1 cellular context compared by ENCODE assay signal in genomic region chr19:2273356-2274184, GRCh38.
TF ChIP-seq lines count a peak whose summit lies in the region.

No MANE protein-coding gene starts in this region.

TF ChIP-seq in HepG2, 621 proteins besides CTCF, POLR2A, EP300 and RAD21 (continues in another document):
- TF ChIP-seq SOX5 (CRISPR knock-in tag; IDR thresholded peaks at IDR 0.05; ENCODE audit: borderline replicate concordance) = peak; percentile 65
- TF ChIP-seq NPAS2 (CRISPR knock-in tag; IDR thresholded peaks at IDR 0.05; ENCODE audit: borderline replicate concordance) = no peak
- no peak for TF ChIP-seq TRAFD1 (CRISPR knock-in tag; IDR thresholded peaks at IDR 0.05; ENCODE audit: borderline replicate concordance)
- TF ChIP-seq SKI (IDR thresholded peaks at IDR 0.05; ENCODE audit: partially characterized antibody) = peak; percentile 74
- no peak; the same call in 1 of the 2 replicates for TF ChIP-seq ARHGAP35 (CRISPR knock-in tag; IDR thresholded peaks at IDR 0.05; ENCODE audit: borderline replicate concordance)
- no peak for TF ChIP-seq ZFP36L2 (CRISPR knock-in tag; IDR thresholded peaks at IDR 0.05)
- no peak for TF ChIP-seq SYNCRIP (IDR thresholded peaks at IDR 0.05; ENCODE audit: insufficient read depth, low read depth, low read length)
- TF ChIP-seq ADNP (CRISPR knock-in tag; IDR thresholded peaks at IDR 0.05) = no peak
- no peak for TF ChIP-seq POLR2AphosphoS2 (IDR thresholded peaks at IDR 0.05; ENCODE audit: low read depth, low read length)
- TF ChIP-seq ZBTB38 (CRISPR knock-in tag; IDR thresholded peaks at IDR 0.05) = peak; percentile 96
- no peak for TF ChIP-seq ARID2 (CRISPR knock-in tag; IDR thresholded peaks at IDR 0.05; ENCODE audit: borderline replicate concordance)
- no peak; the same call in none of the 2 replicates for TF ChIP-seq ZNF350 (CRISPR knock-in tag; IDR thresholded peaks at IDR 0.05; ENCODE audit: borderline replicate concordance, low read depth)
- no peak; the same call in 1 of the 2 replicates for TF ChIP-seq GFI1 (CRISPR knock-in tag; IDR thresholded peaks at IDR 0.05; ENCODE audit: borderline replicate concordance)
- peak; percentile 42; the same call in 1 of the 2 replicates for TF ChIP-seq ESRRA (CRISPR knock-in tag; IDR thresholded peaks at IDR 0.05; ENCODE audit: low read depth)
- TF ChIP-seq RERE (CRISPR knock-in tag; IDR thresholded peaks at IDR 0.05; ENCODE audit: low read depth) = no peak
- no peak for TF ChIP-seq ZNF24 (IDR thresholded peaks at IDR 0.05)
- no peak for TF ChIP-seq XBP1 (CRISPR knock-in tag; IDR thresholded peaks at IDR 0.05)
- TF ChIP-seq WIZ (CRISPR knock-in tag; IDR thresholded peaks at IDR 0.05) = no peak
- 0 out of 2 replicates have a peak, but pooled peaks have one; percentile 54 for TF ChIP-seq KLF11 (CRISPR knock-in tag; IDR thresholded peaks at IDR 0.05)
- no peak for TF ChIP-seq ARNTL (CRISPR knock-in tag; IDR thresholded peaks at IDR 0.05)
- TF ChIP-seq KDM2A (CRISPR knock-in tag; IDR thresholded peaks at IDR 0.05; ENCODE audit: borderline replicate concordance, low read depth) = peak; percentile 100
- no peak for TF ChIP-seq ZNF432 (CRISPR knock-in tag; IDR thresholded peaks at IDR 0.05; ENCODE audit: borderline replicate concordance)
- TF ChIP-seq MIER3 (CRISPR knock-in tag; IDR thresholded peaks at IDR 0.05; ENCODE audit: borderline replicate concordance) = peak; percentile 57; the same call in 1 of the 2 replicates
- no peak for TF ChIP-seq ZKSCAN5 (CRISPR knock-in tag; IDR thresholded peaks at IDR 0.05)
- TF ChIP-seq ZNF567 (CRISPR knock-in tag; IDR thresholded peaks at IDR 0.05; ENCODE audit: borderline replicate concordance) = no peak
- no peak for TF ChIP-seq ZNF615 (CRISPR knock-in tag; IDR thresholded peaks at IDR 0.05; ENCODE audit: borderline replicate concordance)
- TF ChIP-seq ZNF850 (CRISPR knock-in tag; conservative IDR thresholded peaks at IDR 0.05) = no peak
- TF ChIP-seq HNF4A (CRISPR knock-in tag; IDR thresholded peaks at IDR 0.05) = no peak
- TF ChIP-seq ZNF784 (CRISPR knock-in tag; IDR thresholded peaks at IDR 0.05; ENCODE audit: borderline replicate concordance) = peak; percentile 48; the same call in 1 of the 2 replicates
- peak; percentile 64; the same call in 1 of the 2 replicates for TF ChIP-seq ZNF670 (CRISPR knock-in tag; IDR thresholded peaks at IDR 0.05; ENCODE audit: borderline replicate concordance)
- TF ChIP-seq TFE3 (CRISPR knock-in tag; IDR thresholded peaks at IDR 0.05) = peak; percentile 23; the same call in 1 of the 2 replicates
- TF ChIP-seq THRA (CRISPR knock-in tag; IDR thresholded peaks at IDR 0.05; ENCODE audit: borderline replicate concordance) = peak; percentile 58; the same call in 1 of the 2 replicates
- TF ChIP-seq YY1 (IDR thresholded peaks at IDR 0.05; ENCODE audit: insufficient read depth, insufficient replicate concordance, low read depth, low read length) = peak; percentile 78
- TF ChIP-seq ZNF562 (CRISPR knock-in tag; IDR thresholded peaks at IDR 0.05; ENCODE audit: borderline replicate concordance) = no peak
- TF ChIP-seq ZNF276 (CRISPR knock-in tag; IDR thresholded peaks at IDR 0.05; ENCODE audit: low read depth) = 0 out of 2 replicates have a peak, but pooled peaks have one; percentile 79
- TF ChIP-seq ZBTB40 (IDR thresholded peaks at IDR 0.05) = peak; percentile 75
- no peak; the same call in 1 of the 2 replicates for TF ChIP-seq ZBTB40 (CRISPR knock-in tag; IDR thresholded peaks at IDR 0.05)
- TF ChIP-seq SMYD3 (CRISPR knock-in tag; IDR thresholded peaks at IDR 0.05) = no peak
